ENCODE assay signal across 21 cellular contexts in genomic region chr5:98964621-98965020, GRCh38. TPM values are rescaled to one million over a fixed set of nuclear protein-coding genes. Genes with fewer than 3 reads are reported as not detected.
DNase-seq lines count a peak whose midpoint lies in the region; ATAC-seq and TF ChIP-seq lines count a peak whose summit lies in the region.
"Had no signal": no experiment of that assay in that cellular context is flagged by ENCODE, and none has a peak within 500 bp of the region (broad histone marks: within the 10 kb centered on the region; RNA-seq: fewer than 3 reads in every experiment).

No MANE protein-coding gene starts in this region.

- no peak for TF ChIP-seq CTCF in WERI-Rb-1 (IDR thresholded peaks at IDR 0.05; ENCODE audit: low read depth, low read length)
- TF ChIP-seq CTCF in nephron progenitor cell (IDR thresholded peaks at IDR 0.05) = no peak
- TF ChIP-seq CTCF in foreskin keratinocyte (conservative IDR thresholded peaks at IDR 0.05) = no peak

- H3K9me3 ChIP-seq in WERI-Rb-1 (ENCODE audit: severe bottlenecking) = peaks cover 10% of the 10 kb centered on the region
- H3K9me3 ChIP-seq: HAP-1 had no signal

- no peaks in the 10 kb centered on the region for H3K4me1 ChIP-seq in foreskin keratinocyte
- H3K4me1 ChIP-seq: BLaER1 had no signal

- peaks cover 25% of the 10 kb centered on the region for H3K9me3 Mint-ChIP-seq in nephron progenitor cell
- H3K9me3 Mint-ChIP-seq: HFFc6 had no signal

- H3K27me3 ChIP-seq in WERI-Rb-1 (ENCODE audit: insufficient read depth, low read depth, severe bottlenecking) (no peaks in the 10 kb centered on the region), foreskin keratinocyte (no peaks in the 10 kb centered on the region)
- H3K27me3 ChIP-seq: BLaER1 had no signal

- peak overlapping the region; percentile 52 for H3K27ac ChIP-seq in WERI-Rb-1
- no peak overlapping the region for H3K27ac ChIP-seq in foreskin keratinocyte
- H3K27ac ChIP-seq: 22Rv1, BLaER1, C4-2B had no signal

- no peak overlapping the region for H3K4me3 ChIP-seq in WERI-Rb-1 (ENCODE audit: low read depth, low read length)
- H3K4me3 ChIP-seq: BLaER1, HAP-1 had no signal

- H3K4me3 Mint-ChIP-seq in nephron progenitor cell = no peak overlapping the region
- H3K4me3 Mint-ChIP-seq: B cell; CD4-positive, CD25-positive, alpha-beta regulatory T cell; CD8-positive, alpha-beta T cell; HFFc6 had no signal

- no peaks in the 10 kb centered on the region for H3K4me1 Mint-ChIP-seq in nephron progenitor cell
- H3K4me1 Mint-ChIP-seq: B cell had no signal

- H3K36me3 Mint-ChIP-seq in nephron progenitor cell (ENCODE audit: low read depth) = peaks cover 24% of the 10 kb centered on the region
- H3K36me3 Mint-ChIP-seq: CD4-positive, CD25-positive, alpha-beta regulatory T cell; CD8-positive, alpha-beta T cell had no signal

- H3K27ac Mint-ChIP-seq in nephron progenitor cell = peak overlapping the region; percentile 22
- H3K27ac Mint-ChIP-seq: B cell; CD4-positive, CD25-positive, alpha-beta regulatory T cell; CD8-positive, alpha-beta T cell; HFFc6 had no signal

- H3K27me3 Mint-ChIP-seq in nephron progenitor cell (ENCODE audit: low read depth, poor library complexity) = no peaks in the 10 kb centered on the region
- H3K27me3 Mint-ChIP-seq: B cell had no signal

- ATAC-seq in foreskin keratinocyte = no peak
- ATAC-seq: CD8-positive, alpha-beta T cell had no signal

- no peaks in the 10 kb centered on the region for H3K36me3 ChIP-seq in WERI-Rb-1
- H3K36me3 ChIP-seq: BLaER1, HAP-1 had no signal

- DNase-seq in COLO829 (ENCODE audit: low spot score) = peak; percentile 20
- DNase-seq in NCI-H2227 treated with DMSO at 0.1 percent for 48 hours (lab: John Stamatoyannopoulos, UW) = peak; percentile 43
- no peak for DNase-seq in WERI-Rb-1
- DNase-seq in nephron progenitor cell = no peak
- DNase-seq in NCI-H128 (lab: John Stamatoyannopoulos, UW; ENCODE audit: unreplicated experiment) = no peak
- no peak for DNase-seq in SW 1271 (lab: John Stamatoyannopoulos, UW)
- DNase-seq in activated T-cell treated with anti-CD3 and anti-CD28 coated beads, Interleukin-2, amount 50 U/mL, for 48 hours = no peak
- DNase-seq in foreskin keratinocyte = no peak
- DNase-seq: CD4-positive, CD25-positive, alpha-beta regulatory T cell; DMS 273 treated with DMSO at 0.1 percent for 48 hours; DMS79; EL; GDM1; GOT3; HFFc6 had no signal

RNA-seq across cellular contexts. Expression of gene CHD1, which starts 35.8 kb away (rescaled TPM):
- 37.0 and 46.3 TPM in 2 replicates for total RNA-seq in foreskin keratinocyte
- 8.0 and 11.8 TPM in 2 replicates for polyA plus RNA-seq in foreskin keratinocyte

Comparison
In these comparisons a context has a peak if more than half of its experiments do, and no peak if none do; other contexts are left out.
1. DNase-seq: peak in COLO829 (single experiment) and NCI-H2227 treated with DMSO at 0.1 percent for 48 hours (single experiment); none in WERI-Rb-1 (single experiment), nephron progenitor cell (single experiment), NCI-H128 (single experiment), SW 1271 (0 of 2), activated T-cell treated with anti-CD3 and anti-CD28 coated beads, Interleukin-2, amount 50 U/mL, for 48 hours (0 of 2) and foreskin keratinocyte (0 of 2).